Comparison of ENCODE assay signal across 1 cellular context in the genomic region with DNA sequence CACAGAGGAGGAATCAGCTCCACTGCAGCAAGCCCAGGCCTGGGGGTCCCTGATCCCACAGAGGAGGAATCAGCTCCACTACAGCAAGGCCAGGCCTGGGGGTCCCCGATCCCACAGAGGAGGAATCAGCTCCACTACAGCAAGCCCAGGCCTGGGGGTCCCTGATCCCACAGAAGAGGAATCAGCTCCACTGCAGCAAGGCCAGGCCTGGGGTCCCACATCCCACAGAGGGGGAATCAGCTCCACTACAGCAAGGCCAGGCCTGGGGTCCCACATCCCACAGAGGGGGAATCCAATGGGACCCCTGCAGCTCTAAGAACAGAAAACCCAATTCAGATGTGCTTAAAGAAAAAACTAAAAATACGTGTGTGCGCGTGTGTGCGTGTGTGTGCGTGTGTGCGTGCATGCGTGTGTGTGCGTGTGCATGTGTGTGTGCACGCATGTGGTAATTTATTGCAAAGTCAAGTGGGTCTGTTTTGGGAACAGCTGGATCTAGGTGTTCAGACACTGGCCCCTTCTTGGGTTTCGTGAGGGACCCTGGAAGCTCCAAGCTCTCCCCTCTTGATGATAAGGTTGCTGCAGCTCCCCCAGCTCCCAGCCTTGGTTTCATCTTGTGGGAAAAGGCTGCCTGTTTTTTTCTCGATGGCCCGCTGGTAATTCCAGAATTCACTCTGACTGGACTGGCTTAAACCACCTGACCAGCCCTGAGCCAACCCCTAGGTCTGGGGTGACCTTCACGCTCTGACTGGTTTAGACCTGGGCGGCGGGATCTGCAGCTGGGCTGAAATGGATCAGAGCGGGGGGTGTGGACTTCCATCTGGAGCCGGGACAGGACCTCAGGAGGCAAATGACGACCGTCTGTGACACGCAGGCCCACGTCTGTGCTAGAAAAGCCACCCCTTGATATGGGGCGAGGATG.
TF ChIP-seq lines count a peak whose summit lies in the region.

No MANE protein-coding gene starts in this region.

TF ChIP-seq in GM12878, 131 proteins besides CTCF, POLR2A, EP300 and RAD21:
- no peak for TF ChIP-seq ESRRA (IDR thresholded peaks at IDR 0.05; ENCODE audit: low read length)
- TF ChIP-seq, protein P1, sequence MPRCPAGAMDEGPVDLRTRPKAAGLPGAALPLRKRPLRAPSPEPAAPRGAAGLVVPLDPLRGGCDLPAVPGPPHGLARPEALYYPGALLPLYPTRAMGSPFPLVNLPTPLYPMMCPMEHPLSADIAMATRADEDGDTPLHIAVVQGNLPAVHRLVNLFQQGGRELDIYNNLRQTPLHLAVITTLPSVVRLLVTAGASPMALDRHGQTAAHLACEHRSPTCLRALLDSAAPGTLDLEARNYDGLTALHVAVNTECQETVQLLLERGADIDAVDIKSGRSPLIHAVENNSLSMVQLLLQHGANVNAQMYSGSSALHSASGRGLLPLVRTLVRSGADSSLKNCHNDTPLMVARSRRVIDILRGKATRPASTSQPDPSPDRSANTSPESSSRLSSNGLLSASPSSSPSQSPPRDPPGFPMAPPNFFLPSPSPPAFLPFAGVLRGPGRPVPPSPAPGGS (IDR thresholded peaks at IDR 0.05; ENCODE audit: borderline replicate concordance, insufficient read depth, low read depth, low read length, poor library complexity, severe bottlenecking), result peak; percentile 90
- TF ChIP-seq RB1 (IDR thresholded peaks at IDR 0.05; ENCODE audit: borderline replicate concordance), result no peak
- no peak for TF ChIP-seq ZNF622 (IDR thresholded peaks at IDR 0.05)
- TF ChIP-seq CREM (IDR thresholded peaks at IDR 0.05; ENCODE audit: low read depth), result no peak
- TF ChIP-seq, protein P2, sequence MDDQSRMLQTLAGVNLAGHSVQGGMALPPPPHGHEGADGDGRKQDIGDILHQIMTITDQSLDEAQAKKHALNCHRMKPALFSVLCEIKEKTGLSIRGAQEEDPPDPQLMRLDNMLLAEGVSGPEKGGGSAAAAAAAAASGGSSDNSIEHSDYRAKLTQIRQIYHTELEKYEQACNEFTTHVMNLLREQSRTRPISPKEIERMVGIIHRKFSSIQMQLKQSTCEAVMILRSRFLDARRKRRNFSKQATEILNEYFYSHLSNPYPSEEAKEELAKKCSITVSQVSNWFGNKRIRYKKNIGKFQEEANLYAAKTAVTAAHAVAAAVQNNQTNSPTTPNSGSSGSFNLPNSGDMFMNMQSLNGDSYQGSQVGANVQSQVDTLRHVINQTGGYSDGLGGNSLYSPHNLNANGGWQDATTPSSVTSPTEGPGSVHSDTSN (IDR thresholded peaks at IDR 0.05; ENCODE audit: insufficient replicate concordance, low read depth, low read length), result peak; percentile 37
- TF ChIP-seq POU2F2 (IDR thresholded peaks at IDR 0.05; ENCODE audit: borderline replicate concordance, low read depth, low read length), result no peak
- TF ChIP-seq PAX5 (IDR thresholded peaks at IDR 0.05; ENCODE audit: borderline replicate concordance, low read depth, low read length), result no peak
- no peak for TF ChIP-seq CBX3 (IDR thresholded peaks at IDR 0.05; ENCODE audit: borderline replicate concordance, low read depth)
- TF ChIP-seq JUNB (IDR thresholded peaks at IDR 0.05), result no peak
- TF ChIP-seq, protein P3, sequence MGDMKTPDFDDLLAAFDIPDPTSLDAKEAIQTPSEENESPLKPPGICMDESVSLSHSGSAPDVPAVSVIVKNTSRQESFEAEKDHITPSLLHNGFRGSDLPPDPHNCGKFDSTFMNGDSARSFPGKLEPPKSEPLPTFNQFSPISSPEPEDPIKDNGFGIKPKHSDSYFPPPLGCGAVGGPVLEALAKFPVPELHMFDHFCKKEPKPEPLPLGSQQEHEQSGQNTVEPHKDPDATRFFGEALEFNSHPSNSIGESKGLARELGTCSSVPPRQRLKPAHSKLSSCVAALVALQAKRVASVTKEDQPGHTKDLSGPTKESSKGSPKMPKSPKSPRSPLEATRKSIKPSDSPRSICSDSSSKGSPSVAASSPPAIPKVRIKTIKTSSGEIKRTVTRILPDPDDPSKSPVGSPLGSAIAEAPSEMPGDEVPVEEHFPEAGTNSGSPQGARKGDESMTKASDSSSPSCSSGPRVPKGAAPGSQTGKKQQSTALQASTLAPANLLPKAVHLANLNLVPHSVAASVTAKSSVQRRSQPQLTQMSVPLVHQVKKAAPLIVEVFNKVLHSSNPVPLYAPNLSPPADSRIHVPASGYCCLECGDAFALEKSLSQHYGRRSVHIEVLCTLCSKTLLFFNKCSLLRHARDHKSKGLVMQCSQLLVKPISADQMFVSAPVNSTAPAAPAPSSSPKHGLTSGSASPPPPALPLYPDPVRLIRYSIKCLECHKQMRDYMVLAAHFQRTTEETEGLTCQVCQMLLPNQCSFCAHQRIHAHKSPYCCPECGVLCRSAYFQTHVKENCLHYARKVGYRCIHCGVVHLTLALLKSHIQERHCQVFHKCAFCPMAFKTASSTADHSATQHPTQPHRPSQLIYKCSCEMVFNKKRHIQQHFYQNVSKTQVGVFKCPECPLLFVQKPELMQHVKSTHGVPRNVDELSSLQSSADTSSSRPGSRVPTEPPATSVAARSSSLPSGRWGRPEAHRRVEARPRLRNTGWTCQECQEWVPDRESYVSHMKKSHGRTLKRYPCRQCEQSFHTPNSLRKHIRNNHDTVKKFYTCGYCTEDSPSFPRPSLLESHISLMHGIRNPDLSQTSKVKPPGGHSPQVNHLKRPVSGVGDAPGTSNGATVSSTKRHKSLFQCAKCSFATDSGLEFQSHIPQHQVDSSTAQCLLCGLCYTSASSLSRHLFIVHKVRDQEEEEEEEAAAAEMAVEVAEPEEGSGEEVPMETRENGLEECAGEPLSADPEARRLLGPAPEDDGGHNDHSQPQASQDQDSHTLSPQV (IDR thresholded peaks at IDR 0.05), result no peak
- TF ChIP-seq EGR1 (IDR thresholded peaks at IDR 0.05; ENCODE audit: borderline replicate concordance in 1 of 2, low read depth in 2 of 2, low read length in 2 of 2), result no peak
- TF ChIP-seq ZNF217 (IDR thresholded peaks at IDR 0.05), result no peak
- TF ChIP-seq KLF5 (IDR thresholded peaks at IDR 0.05; ENCODE audit: partially characterized antibody), result no peak
- no peak for TF ChIP-seq GATAD2B (conservative IDR thresholded peaks at IDR 0.05; ENCODE audit: low read depth)
- TF ChIP-seq, protein P4, sequence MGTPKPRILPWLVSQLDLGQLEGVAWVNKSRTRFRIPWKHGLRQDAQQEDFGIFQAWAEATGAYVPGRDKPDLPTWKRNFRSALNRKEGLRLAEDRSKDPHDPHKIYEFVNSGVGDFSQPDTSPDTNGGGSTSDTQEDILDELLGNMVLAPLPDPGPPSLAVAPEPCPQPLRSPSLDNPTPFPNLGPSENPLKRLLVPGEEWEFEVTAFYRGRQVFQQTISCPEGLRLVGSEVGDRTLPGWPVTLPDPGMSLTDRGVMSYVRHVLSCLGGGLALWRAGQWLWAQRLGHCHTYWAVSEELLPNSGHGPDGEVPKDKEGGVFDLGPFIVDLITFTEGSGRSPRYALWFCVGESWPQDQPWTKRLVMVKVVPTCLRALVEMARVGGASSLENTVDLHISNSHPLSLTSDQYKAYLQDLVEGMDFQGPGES (IDR thresholded peaks at IDR 0.05), result no peak
- TF ChIP-seq KAT2A (conservative IDR thresholded peaks at IDR 0.05; ENCODE audit: control insufficient read depth, low read depth, low read length), result no peak
- TF ChIP-seq IKZF2 (IDR thresholded peaks at IDR 0.05), result no peak
